In the genomic region with DNA sequence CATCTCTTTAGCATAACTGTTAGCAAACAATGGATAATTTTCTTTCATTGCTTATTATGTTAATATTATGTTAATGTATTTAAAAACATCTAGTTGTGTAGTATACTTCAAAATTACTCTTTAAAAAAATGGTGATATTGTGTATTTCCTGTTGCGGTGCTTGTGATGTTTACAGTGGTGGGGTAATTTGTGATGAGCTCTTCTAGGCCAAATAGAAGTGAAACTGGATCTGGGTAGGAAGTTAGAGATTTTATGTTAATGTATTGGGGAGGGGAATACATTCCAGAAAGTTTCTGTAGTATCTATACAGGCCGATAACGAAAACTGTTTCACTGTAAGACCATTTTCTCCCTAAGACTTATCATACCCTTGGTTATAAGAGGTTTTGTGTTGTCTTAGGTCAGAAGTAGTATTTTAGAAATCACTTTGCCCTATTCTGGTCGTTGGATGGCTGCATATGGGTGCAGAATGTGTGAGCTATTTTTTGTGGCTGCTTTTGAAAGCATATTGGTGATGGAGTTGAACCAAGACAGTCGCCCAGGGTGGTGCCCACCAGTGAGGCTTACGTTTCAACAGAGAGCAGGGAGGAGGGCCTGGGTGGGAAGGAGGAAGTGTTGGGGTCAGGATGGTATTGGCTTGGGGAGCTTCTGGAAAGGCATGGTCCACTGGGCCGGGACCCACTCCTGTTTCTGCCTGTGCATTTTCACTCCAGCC, we compare ENCODE assay signal across 11 cellular contexts. TPM values are rescaled to one million over a fixed set of nuclear protein-coding genes. Genes with fewer than 3 reads are reported as not detected.
DNase-seq lines count a peak whose midpoint lies in the region; ATAC-seq, FAIRE-seq and TF ChIP-seq lines count a peak whose summit lies in the region.
"Had no signal": no experiment of that assay in that cellular context is flagged by ENCODE, and none has a peak within 500 bp of the region (broad histone marks: within the 10 kb centered on the region; RNA-seq: fewer than 3 reads in every experiment).

No MANE protein-coding gene starts in this region.

- DNase-seq in activated T-cell treated with anti-CD3 and anti-CD28 coated beads, Interleukin-2, amount 50 U/mL, for 4 hours: no peak
- DNase-seq in activated T-cell treated with anti-CD3 and anti-CD28 coated beads for 4 hours (no peak), foreskin fibroblast (peak in 1 of 2 donors; percentile 57), cortex of kidney (lab: John Stamatoyannopoulos, UW) (no peak), RCC 7860 (ENCODE audit: low spot score) (no peak)
- no peak for DNase-seq in stimulated activated naive CD8-positive, alpha-beta T cell treated with anti-CD3 and anti-CD28 coated beads, Interleukin-15, amount 100 ng/mL, for 72 hours
- no peak for DNase-seq in NK-92 treated with Interleukin-12 subunit alpha and Interleukin-12 subunit beta, amount 100 ng/mL, for 24 hours (lab: John Stamatoyannopoulos, UW)
- DNase-seq: activated CD4-positive, alpha-beta T cell treated with anti-CD3 and anti-CD28 coated beads for 48 hours; Karpas-422; kidney glomerular epithelial cell had no signal

- peaks cover 78% of the 10 kb centered on the region for H3K4me1 Mint-ChIP-seq in activated T-cell treated with anti-CD3 and anti-CD28 coated beads, Interleukin-2, amount 50 U/mL, for 4 hours (ENCODE audit: low read depth)
- peaks cover 39% of the 10 kb centered on the region for H3K4me1 Mint-ChIP-seq in T-helper 1 cell treated with Interleukin-12 subunit alpha and Interleukin-12 subunit beta and Interleukin-4 antibody, amounts not matched to agents 30 μg/mL and 1 μg/mL, for 36 hours (ENCODE audit: low read depth)
- peaks cover 79% of the 10 kb centered on the region for H3K4me1 Mint-ChIP-seq in stimulated activated naive CD8-positive, alpha-beta T cell treated with anti-CD3 and anti-CD28 coated beads, Interleukin-15, amount 100 ng/mL, for 72 hours

- H3K9me3 Mint-ChIP-seq in activated T-cell treated with anti-CD3 and anti-CD28 coated beads, Interleukin-2, amount 50 U/mL, for 4 hours: no peaks in the 10 kb centered on the region
- H3K9me3 Mint-ChIP-seq in T-helper 1 cell treated with Interleukin-12 subunit alpha and Interleukin-12 subunit beta and Interleukin-4 antibody, amounts not matched to agents 30 μg/mL and 1 μg/mL, for 36 hours: no peaks in the 10 kb centered on the region
- H3K9me3 Mint-ChIP-seq in stimulated activated naive CD8-positive, alpha-beta T cell treated with anti-CD3 and anti-CD28 coated beads, Interleukin-15, amount 100 ng/mL, for 72 hours: no peaks in the 10 kb centered on the region

- TF ChIP-seq CTCF in foreskin fibroblast (IDR thresholded peaks at IDR 0.05; ENCODE audit: low read depth, low read length): no peak

- peak overlapping the region; percentile 61 for H3K4me3 Mint-ChIP-seq in activated T-cell treated with anti-CD3 and anti-CD28 coated beads, Interleukin-2, amount 50 U/mL, for 4 hours
- peak overlapping the region; percentile 69 for H3K4me3 Mint-ChIP-seq in T-helper 1 cell treated with Interleukin-12 subunit alpha and Interleukin-12 subunit beta and Interleukin-4 antibody, amounts not matched to agents 30 μg/mL and 1 μg/mL, for 36 hours
- H3K4me3 Mint-ChIP-seq in stimulated activated naive CD8-positive, alpha-beta T cell treated with anti-CD3 and anti-CD28 coated beads, Interleukin-15, amount 100 ng/mL, for 72 hours: peak overlapping the region; percentile 56 to 57

- peak overlapping the region; percentile 26 to 96 for H3K4me3 ChIP-seq in foreskin fibroblast (ENCODE audit: low read depth in 1 of 2, low read length in 2 of 2)

- peak overlapping the region; percentile 85 for H3K27ac Mint-ChIP-seq in T-helper 1 cell treated with Interleukin-12 subunit alpha and Interleukin-12 subunit beta and Interleukin-4 antibody, amounts not matched to agents 30 μg/mL and 1 μg/mL, for 36 hours
- peak overlapping the region; percentile 35 to 67 for H3K27ac Mint-ChIP-seq in stimulated activated naive CD8-positive, alpha-beta T cell treated with anti-CD3 and anti-CD28 coated beads, Interleukin-15, amount 100 ng/mL, for 72 hours

- no peaks in the 10 kb centered on the region for H3K27me3 Mint-ChIP-seq in activated T-cell treated with anti-CD3 and anti-CD28 coated beads, Interleukin-2, amount 50 U/mL, for 4 hours (ENCODE audit: low read depth)
- peaks cover 5% of the 10 kb centered on the region for H3K27me3 Mint-ChIP-seq in T-helper 1 cell treated with Interleukin-12 subunit alpha and Interleukin-12 subunit beta and Interleukin-4 antibody, amounts not matched to agents 30 μg/mL and 1 μg/mL, for 36 hours (ENCODE audit: low read depth)
- no peaks in the 10 kb centered on the region for H3K27me3 Mint-ChIP-seq in stimulated activated naive CD8-positive, alpha-beta T cell treated with anti-CD3 and anti-CD28 coated beads, Interleukin-15, amount 100 ng/mL, for 72 hours

- peak; percentile 15 to 27 for ATAC-seq in activated T-cell treated with anti-CD3 and anti-CD28 coated beads, Interleukin-2, amount 50 U/mL, for 4 hours
- peak; percentile 57 for ATAC-seq in stimulated activated naive CD8-positive, alpha-beta T cell treated with anti-CD3 and anti-CD28 coated beads, Interleukin-15, amount 100 ng/mL, for 72 hours

- H3K36me3 Mint-ChIP-seq in activated T-cell treated with anti-CD3 and anti-CD28 coated beads, Interleukin-2, amount 50 U/mL, for 4 hours (ENCODE audit: insufficient read depth): no peaks in the 10 kb centered on the region
- H3K36me3 Mint-ChIP-seq in T-helper 1 cell treated with Interleukin-12 subunit alpha and Interleukin-12 subunit beta and Interleukin-4 antibody, amounts not matched to agents 30 μg/mL and 1 μg/mL, for 36 hours (ENCODE audit: low read depth): peaks cover 6% of the 10 kb centered on the region

- no peak for FAIRE-seq in RCC 7860 (lab: Jason Lieb, UNC)

RNA-seq across cellular contexts. Expression of gene TSHZ1, which starts 5.8 kb away (rescaled TPM):
- total RNA-seq in activated T-cell treated with anti-CD3 and anti-CD28 coated beads, Interleukin-2, amount 50 U/mL, for 4 hours: 10 to 100 TPM; 10.8 to 13.6 (median 12.5) TPM

RNA-seq across cellular contexts. Expression of gene PTGR3, which starts 7.4 kb away (rescaled TPM):
- 10 to 100 TPM in 1 of 3 donors, 1 to 10 TPM in 2; 8.9 to 12.8 (median 9.2) TPM for total RNA-seq in activated T-cell treated with anti-CD3 and anti-CD28 coated beads, Interleukin-2, amount 50 U/mL, for 4 hours
